ENCODE assay signal across 8 cellular contexts in the genomic region with DNA sequence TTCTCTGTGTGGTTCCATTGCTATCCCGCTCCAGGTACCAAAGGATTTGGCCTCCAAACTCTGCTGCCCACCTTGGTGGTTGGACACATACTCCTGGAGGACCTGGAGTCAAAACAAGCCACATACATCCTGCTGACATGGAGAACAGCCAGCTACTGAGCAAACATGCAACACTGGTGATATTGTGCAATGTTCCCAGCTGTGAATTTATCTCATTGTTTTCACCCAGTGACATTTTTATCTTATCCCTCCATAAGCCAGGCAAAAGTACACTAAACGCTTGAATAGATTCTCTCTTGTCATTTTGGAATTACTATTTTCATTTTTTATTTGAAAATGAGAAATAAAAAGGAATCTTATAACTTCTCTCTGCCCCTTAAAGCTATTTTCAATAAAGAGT. TPM values are rescaled to one million over a fixed set of nuclear protein-coding genes. Genes with fewer than 3 reads are reported as not detected.
A peak's percentile ranks its signal among the peaks of the same experiment; 100 is the strongest.
DNase-seq lines count a peak whose midpoint lies in the region; ATAC-seq, FAIRE-seq and TF ChIP-seq lines count a peak whose summit lies in the region.

No MANE protein-coding gene starts in this region.

- peaks cover 16% of the 10 kb centered on the region for H3K27me3 Mint-ChIP-seq in activated T-helper 2 cell treated with anti-CD3 and anti-CD28 coated beads, Interferon-gamma antibody, Interleukin-2, Interleukin-4, amounts not matched to agents 10 μg/mL and 5 μg/mL and 100 μg/mL, durations not matched to agents 14 hours and 24 hours and 36 hours (ENCODE audit: low read depth)

- no peak for TF ChIP-seq POLR2A in K562 (conservative IDR thresholded peaks at IDR 0.05)

- FAIRE-seq in K562 (lab: Jason Lieb, UNC), result peak; percentile 90
- FAIRE-seq in urothelium cell line (lab: Jason Lieb, UNC), result no peak

- no peaks in the 10 kb centered on the region for H3K36me3 Mint-ChIP-seq in activated T-helper 2 cell treated with anti-CD3 and anti-CD28 coated beads, Interferon-gamma antibody, Interleukin-2, Interleukin-4, amounts not matched to agents 10 μg/mL and 5 μg/mL and 100 μg/mL, durations not matched to agents 14 hours and 24 hours and 36 hours (ENCODE audit: low read depth)

- H3K9me1 ChIP-seq in K562 (ENCODE audit: control insufficient read depth, insufficient read depth, low read length), result peaks cover 3% of the 10 kb centered on the region

- peaks cover 21 to 51% of the 10 kb centered on the region in 2 experiments; a peak in 4 of 5 replicates for H3K4me1 ChIP-seq in K562 (replicated peaks in 1 of 2; ENCODE audit: control insufficient read depth in 2 of 2, insufficient read depth in 2 of 2, low read length in 2 of 2)
- H3K4me1 ChIP-seq in liver (ENCODE audit: control insufficient read depth in 4 of 4, insufficient read depth in 4 of 4, low read length in 3 of 4), result peaks cover 0 to 7% (median 3%) of the 10 kb centered on the region in 4 donors

- no peaks in the 10 kb centered on the region for H4K20me1 ChIP-seq in K562 (replicated peaks; ENCODE audit: control insufficient read depth, insufficient read depth, low read length)

- no peak overlapping the region for H2AFZ ChIP-seq in K562 (ENCODE audit: low read depth, low read length)

- H3K4me1 Mint-ChIP-seq in activated T-helper 2 cell treated with anti-CD3 and anti-CD28 coated beads, Interferon-gamma antibody, Interleukin-2, Interleukin-4, amounts not matched to agents 10 μg/mL and 5 μg/mL and 100 μg/mL, durations not matched to agents 14 hours and 24 hours and 36 hours (ENCODE audit: low read depth), result peaks cover 14% of the 10 kb centered on the region

- no peaks in the 10 kb centered on the region; the same call in 2 of the 3 replicates for H3K36me3 ChIP-seq in K562 (ENCODE audit: control insufficient read depth, insufficient read depth, low read length)
- no peaks in the 10 kb centered on the region for H3K36me3 ChIP-seq in liver (ENCODE audit: control insufficient read depth in 4 of 4, insufficient read depth in 3 of 4, low read depth in 1 of 4, low read length in 3 of 4)

- no peak overlapping the region for H3K4me3 ChIP-seq in K562
- no peak overlapping the region for H3K4me3 ChIP-seq in liver (ENCODE audit: low read depth in 1 of 3, low read length in 3 of 3)

- H3K9me3 ChIP-seq in K562 (replicated peaks; ENCODE audit: control insufficient read depth, insufficient read depth, low read depth, low read length), result no peaks in the 10 kb centered on the region
- H3K9me3 ChIP-seq in liver (ENCODE audit: control insufficient read depth in 4 of 4, low read length in 3 of 4), result no peaks in the 10 kb centered on the region

- TF ChIP-seq RAD21 in K562 (CRISPR knock-in tag; conservative IDR thresholded peaks at IDR 0.05 in 1 of 2, IDR thresholded peaks at IDR 0.05 in 1 of 2) (no peak; a peak in 1 of 4 replicates), liver (IDR thresholded peaks at IDR 0.05) (peak; percentile 49 to 63)

- H3K4me3 Mint-ChIP-seq in activated T-helper 2 cell treated with anti-CD3 and anti-CD28 coated beads, Interferon-gamma antibody, Interleukin-2, Interleukin-4, amounts not matched to agents 10 μg/mL and 5 μg/mL and 100 μg/mL, durations not matched to agents 14 hours and 24 hours and 36 hours (ENCODE audit: low read depth), result no peak overlapping the region

- intact Hi-C loops in K562 (cut with micrococcal nuclease), result no loop called here
- intact Hi-C loops in activated T-helper 2 cell treated with anti-CD3 and anti-CD28 coated beads, Interferon-gamma antibody, Interleukin-2, Interleukin-4, amounts not matched to agents 10 μg/mL and 5 μg/mL and 100 μg/mL, durations not matched to agents 14 hours and 24 hours and 36 hours (cut with micrococcal nuclease), result loop anchor here (5.0 kb wide), 1 partner anchor 52 kb away; no protein-coding TSS in a partner anchor

- H3K9ac ChIP-seq in K562 (ENCODE audit: insufficient read depth in 1 of 2, low read depth in 2 of 2, low read length in 2 of 2) (peak overlapping the region in 1 of 2 experiments; percentile 18; a peak in 1 of 4 replicates), liver (ENCODE audit: low read depth in 1 of 2, low read length in 2 of 2) (no peak overlapping the region)

- no peaks in the 10 kb centered on the region for H3K79me2 ChIP-seq in K562 (ENCODE audit: control insufficient read depth, insufficient read depth, low read length)

- H3K27ac ChIP-seq in K562 (ENCODE audit: extremely low read depth, low read depth, low read length) (peak overlapping the region; percentile 95; the same call in 2 of the 3 replicates), liver (ENCODE audit: low read depth in 1 of 2, low read length in 2 of 2) (peak overlapping the region; percentile 42 to 65)

- H3K9me3 Mint-ChIP-seq in activated T-helper 2 cell treated with anti-CD3 and anti-CD28 coated beads, Interferon-gamma antibody, Interleukin-2, Interleukin-4, amounts not matched to agents 10 μg/mL and 5 μg/mL and 100 μg/mL, durations not matched to agents 14 hours and 24 hours and 36 hours, result no peaks in the 10 kb centered on the region

- no peaks in the 10 kb centered on the region for H3K27me3 ChIP-seq in K562 (ENCODE audit: control insufficient read depth in 2 of 2, insufficient read depth in 2 of 2, low read length in 2 of 2)
- no peaks in the 10 kb centered on the region for H3K27me3 ChIP-seq in liver (ENCODE audit: control insufficient read depth in 4 of 4, insufficient read depth in 4 of 4, low read length in 3 of 4)

- CTCF ChIA-PET in K562 (lab: Yijun Ruan, JAX; ENCODE audit: low intra/inter-chr PET ratio), result no interaction called here

- H3K27ac Mint-ChIP-seq in activated T-helper 2 cell treated with anti-CD3 and anti-CD28 coated beads, Interferon-gamma antibody, Interleukin-2, Interleukin-4, amounts not matched to agents 10 μg/mL and 5 μg/mL and 100 μg/mL, durations not matched to agents 14 hours and 24 hours and 36 hours, result no peak overlapping the region

- peak overlapping the region; percentile 56 for H3K4me2 ChIP-seq in K562 (ENCODE audit: insufficient read depth, low read length)

- ATAC-seq in K562 (peak; percentile 72), GM21423 (IDR thresholded peaks at IDR 0.05; ENCODE audit: unreplicated experiment) (no peak)

- in situ Hi-C loops in K562 (cut with MboI), result no loop called here

- DNase-seq in SKM-1 treated with dmso at 0.1 percent for 144 hours (lab: John Stamatoyannopoulos, UW; ENCODE audit: unreplicated experiment) (peak; percentile 1), SKM-1 (lab: John Stamatoyannopoulos, UW; ENCODE audit: unreplicated experiment) (no peak), K562 (ENCODE audit: extremely low read depth in 1 of 4, low spot score in 3 of 4) (peak; percentile 16 to 81 (median 46)), urothelium cell line (ENCODE audit: low spot score) (peak; percentile 34), middle frontal gyrus (ENCODE audit: extremely low spot score, low spot score) (no peak)
- DNase-seq in activated T-helper 2 cell treated with anti-CD3 and anti-CD28 coated beads, Interferon-gamma antibody, Interleukin-2, Interleukin-4, amounts not matched to agents 10 μg/mL and 5 μg/mL and 100 μg/mL, durations not matched to agents 14 hours and 24 hours and 36 hours (ENCODE audit: low spot score), result no peak

- peak; percentile 90 for TF ChIP-seq EP300 in K562 (IDR thresholded peaks at IDR 0.05; ENCODE audit: low read length)

- 5% methylated on average over 2 of the region's 2 CpGs for WGBS in K562 (ENCODE audit: insufficient coverage, low coverage, missing lambda C conversion rate)
- WGBS in liver, result 49% methylated on average over 2 of the region's 2 CpGs

- no peak for TF ChIP-seq CTCF in K562 (IDR thresholded peaks at IDR 0.05 in 2 of 3, conservative IDR thresholded peaks at IDR 0.05 in 1 of 3; ENCODE audit: insufficient read depth in 2 of 3, low read depth in 1 of 3, low read length in 3 of 3)
- TF ChIP-seq CTCF in liver (IDR thresholded peaks at IDR 0.05; ENCODE audit: low read depth, low read length, missing input control), result no peak

- BruUV-seq in K562 (replicated peaks; lab: Mats Ljungman, UMichigan), result no TSS peak

- POLR2A ChIA-PET in K562 (lab: Yijun Ruan, JAX), result interaction anchor here (0.6 to 2.4 kb wide), 3 partner anchors 12 to 89 kb away, joined by 3 to 22 read pairs (median 3); a partner anchor contains a TSS

TF ChIP-seq in K562, 482 proteins besides CTCF, POLR2A, EP300 and RAD21 (continues in another document):
- no peak for TF ChIP-seq RBM25 (IDR thresholded peaks at IDR 0.05; ENCODE audit: low read depth, low read length, severe bottlenecking)
- peak; percentile 69; the same call in 1 of the 2 replicates for TF ChIP-seq JUND (IDR thresholded peaks at IDR 0.05; ENCODE audit: borderline replicate concordance, low read depth, low read length)
- TF ChIP-seq JUND (tag; IDR thresholded peaks at IDR 0.05; ENCODE audit: borderline replicate concordance, low read depth, low read length), result peak; percentile 51; the same call in 1 of the 3 replicates

RNA-seq across cellular contexts. Expression of a gene that starts 11.1 kb away (rescaled TPM):
- total RNA-seq in K562 (2011; cell fraction: chromatin; rRNA removed; ENCODE audit: low replicate concordance), result 106 and 129 TPM in 2 replicates
- 121 and 124 TPM in 2 replicates for total RNA-seq in K562 (2011; cell fraction: nucleolus; rRNA removed)
- 126 and 169 TPM in 2 replicates for total RNA-seq in K562 (2011; cell fraction: nucleoplasm; rRNA removed)
- total RNA-seq in K562 (2014; rRNA removed) (81.5 and 97.6 TPM in 2 replicates), K562 (2014; rRNA removed; fragmentation: Illumina TruSeq; extraction: Trizol) (93.7 and 105 TPM in 2 replicates), K562 (2015; rRNA removed; fragmentation: Illumina TruSeq; extraction: Trizol) (73.7 and 78.3 TPM in 2 replicates), K562 (2021) (65.7 and 76.4 TPM in 2 replicates), liver (100 to 1,000 TPM; 156 to 193 TPM)
- polyA plus RNA-seq in K562 (2011; rRNA removed) (82.5 and 165 TPM in 2 replicates), K562 (2014; fragmentation: Illumina TruSeq; extraction: Trizol) (98.7 and 108 TPM in 2 replicates), K562 (2014; fragmentation: Nextera tagmentation; extraction: Ambion mirVana) (10 to 100 TPM; 55.9 to 61.8 TPM), K562 (2014; rRNA removed) (111 and 118 TPM in 2 replicates), liver (100 to 1,000 TPM; 167 to 210 TPM)
- polyA plus RNA-seq in K562 (2011; cell fraction: cytosol; rRNA removed), result 70.7 and 75.2 TPM in 2 replicates
- polyA plus RNA-seq in K562 (2011; cell fraction: nucleus; rRNA removed), result 41.8 and 42.6 TPM in 2 replicates
- 93.9 and 142 TPM in 2 replicates for polyA plus RNA-seq in K562 (2012)
- 62.7 and 104 TPM in 2 replicates for polyA minus RNA-seq in K562 (2011; rRNA and poly(A)+ RNA removed)
- 18.7 and 35.0 TPM in 2 replicates for polyA minus RNA-seq in K562 (2011; cell fraction: cytosol; rRNA and poly(A)+ RNA removed)
- polyA minus RNA-seq in K562 (2011; cell fraction: nucleus; rRNA and poly(A)+ RNA removed), result 12.0 and 12.6 TPM in 2 replicates
- total RNA-seq in activated T-helper 2 cell treated with anti-CD3 and anti-CD28 coated beads, Interferon-gamma antibody, Interleukin-2, Interleukin-4, amounts not matched to agents 10 μg/mL and 5 μg/mL and 100 μg/mL, durations not matched to agents 14 hours and 24 hours and 36 hours, result 13.4 and 14.1 TPM in 2 replicates

Comparison
In these comparisons a context has a peak if more than half of its experiments do, and no peak if none do; other contexts are left out.
1. DNase-seq: peak in SKM-1 treated with dmso at 0.1 percent for 144 hours (single experiment), K562 (4 of 4) and urothelium cell line (single experiment); none in SKM-1 (single experiment), middle frontal gyrus (single experiment) and activated T-helper 2 cell treated with anti-CD3 and anti-CD28 coated beads, Interferon-gamma antibody, Interleukin-2, Interleukin-4, amounts not matched to agents 10 μg/mL and 5 μg/mL and 100 μg/mL, durations not matched to agents 14 hours and 24 hours and 36 hours (single experiment).